Comparison of ENCODE assay signal across 8 cellular contexts in genomic region chr14:100239840-100240724, GRCh38. TPM values are rescaled to one million over a fixed set of nuclear protein-coding genes. Genes with fewer than 3 reads are reported as not detected.
DNase-seq lines count a peak whose midpoint lies in the region; ATAC-seq and TF ChIP-seq lines count a peak whose summit lies in the region.

No MANE protein-coding gene starts in this region.

- peak overlapping the region; percentile 82 for H3K4me3 ChIP-seq in fibroblast of villous mesenchyme (ENCODE audit: low read depth, low read length)

- DNase-seq in DMS79 (lab: John Stamatoyannopoulos, UW), result peak; percentile 67
- DNase-seq in KBM-7, result peak; percentile 71
- peak; percentile 83 for DNase-seq in RKO (ENCODE audit: low spot score)
- DNase-seq in activated effector memory CD4-positive, alpha-beta T cell treated with anti-CD3 and anti-CD28 coated beads, Interleukin-2, amount 50 U/mL, for 16 hours, result peak; percentile 96
- DNase-seq in fibroblast of villous mesenchyme (ENCODE audit: low read depth), result peak; percentile 94
- peak; percentile 74 for DNase-seq in neural crest cell (ENCODE audit: low read depth, low spot score)
- peak; percentile 86 to 92 for DNase-seq in stimulated activated naive CD8-positive, alpha-beta T cell treated with anti-CD3 and anti-CD28 coated beads, Interleukin-15, amount 100 ng/mL, for 72 hours

- TF ChIP-seq CTCF in fibroblast of villous mesenchyme (IDR thresholded peaks at IDR 0.05; ENCODE audit: insufficient read depth, low read depth, low read length) (peak; percentile 50), neural crest cell (conservative IDR thresholded peaks at IDR 0.05) (peak; percentile 77)

- peaks cover 2% of the 10 kb centered on the region for H3K27me3 Mint-ChIP-seq in neural crest cell (ENCODE audit: low read depth)
- no peaks in the 10 kb centered on the region for H3K27me3 Mint-ChIP-seq in stimulated activated naive CD8-positive, alpha-beta T cell treated with anti-CD3 and anti-CD28 coated beads, Interleukin-15, amount 100 ng/mL, for 72 hours

- peak overlapping the region; percentile 96 for H3K4me3 Mint-ChIP-seq in neural crest cell
- peak overlapping the region; percentile 91 to 92 for H3K4me3 Mint-ChIP-seq in stimulated activated naive CD8-positive, alpha-beta T cell treated with anti-CD3 and anti-CD28 coated beads, Interleukin-15, amount 100 ng/mL, for 72 hours

- peaks cover 50% of the 10 kb centered on the region for H3K4me1 Mint-ChIP-seq in neural crest cell
- peaks cover 61% of the 10 kb centered on the region for H3K4me1 Mint-ChIP-seq in stimulated activated naive CD8-positive, alpha-beta T cell treated with anti-CD3 and anti-CD28 coated beads, Interleukin-15, amount 100 ng/mL, for 72 hours

- H3K36me3 Mint-ChIP-seq in neural crest cell (ENCODE audit: low read depth), result peaks cover 15% of the 10 kb centered on the region

- in situ Hi-C loops in KBM-7 (cut with MboI; ENCODE audit: low pct_unique_long_range_greater_than_20kb, low sequenced_read_pairs), result no loop called here

- no peaks in the 10 kb centered on the region for H3K9me3 Mint-ChIP-seq in neural crest cell
- H3K9me3 Mint-ChIP-seq in stimulated activated naive CD8-positive, alpha-beta T cell treated with anti-CD3 and anti-CD28 coated beads, Interleukin-15, amount 100 ng/mL, for 72 hours, result no peaks in the 10 kb centered on the region

- peak; percentile 41 for ATAC-seq in GM21717 (IDR thresholded peaks at IDR 0.05; ENCODE audit: unreplicated experiment)
- peak; percentile 53 for ATAC-seq in stimulated activated naive CD8-positive, alpha-beta T cell treated with anti-CD3 and anti-CD28 coated beads, Interleukin-15, amount 100 ng/mL, for 72 hours

- peak overlapping the region; percentile 80 for H3K27ac Mint-ChIP-seq in neural crest cell (ENCODE audit: unreplicated experiment)
- H3K27ac Mint-ChIP-seq in stimulated activated naive CD8-positive, alpha-beta T cell treated with anti-CD3 and anti-CD28 coated beads, Interleukin-15, amount 100 ng/mL, for 72 hours, result peak overlapping the region; percentile 90 to 96

RNA-seq across cellular contexts. Expression of gene YY1, which starts 1.1 kb away (rescaled TPM):
- total RNA-seq in fibroblast of villous mesenchyme (38.3 and 53.1 TPM in 2 replicates), neural crest cell (72.0 and 79.9 TPM in 2 replicates)

Comparison
In these comparisons a context has a peak if more than half of its experiments do, and no peak if none do; other contexts are left out.
1. Peak in every context shown above with its lines: DNase-seq, ATAC-seq and H3K4me3 ChIP-seq.